ENCODE assay signal across 14 cellular contexts in genomic region chr1:22916469-22916817, GRCh38. TPM values are rescaled to one million over a fixed set of nuclear protein-coding genes. Genes with fewer than 3 reads are reported as not detected.
DNase-seq lines count a peak whose midpoint lies in the region; ATAC-seq, FAIRE-seq and TF ChIP-seq lines count a peak whose summit lies in the region.
"Had no signal": no experiment of that assay in that cellular context is flagged by ENCODE, and none has a peak within 500 bp of the region (broad histone marks: within the 10 kb centered on the region; RNA-seq: fewer than 3 reads in every experiment).

No MANE protein-coding gene starts in this region.

- H2AK5ac ChIP-seq in neuronal stem cell (ENCODE audit: low read depth, low read length) = peak overlapping the region; percentile 14

- H3K27me3 ChIP-seq in bronchial epithelial cell (ENCODE audit: control insufficient read depth, insufficient read depth, low read length) (peaks cover 2% of the 10 kb centered on the region), neuronal stem cell (ENCODE audit: control insufficient read depth in 3 of 3, insufficient read depth in 3 of 3, low read depth in 1 of 3, low read length in 3 of 3) (no peaks in the 10 kb centered on the region)
- H3K27me3 ChIP-seq: right lobe of liver, transverse colon had no signal

- peak; percentile 59 for DNase-seq in DMS79 treated with DMSO at 0.1 percent for 48 hours (lab: John Stamatoyannopoulos, UW)
- DNase-seq in NCI-H2081 (lab: John Stamatoyannopoulos, UW) = peak; percentile 75 to 87
- DNase-seq in bronchial epithelial cell (ENCODE audit: low read depth) = peak; percentile 43
- no peak for DNase-seq in neuronal stem cell (ENCODE audit: low spot score)
- no peak for DNase-seq in activated CD4-positive, alpha-beta T cell treated with anti-CD3 and anti-CD28 coated beads, Interleukin-2, amount 50 U/mL, for 48 hours
- no peak for DNase-seq in activated T-cell treated with anti-CD3 and anti-CD28 coated beads for 4 hours
- DNase-seq: activated naive CD4-positive, alpha-beta T cell treated with Interleukin-2 at 50 U/mL for 16 hours; CD8-positive, alpha-beta T cell; heart left ventricle; transverse colon had no signal

- WGBS in neuronal stem cell (ENCODE audit: extremely low coverage in 2 of 2, insufficient read length in 2 of 2, insufficient replicate concordance in 1 of 2), 2 donors = no CpG with 5 or more reads among the region's 12 CpGs

- peaks cover 0 to 3% of the 10 kb centered on the region in 2 donors for H3K4me1 ChIP-seq in neuronal stem cell (ENCODE audit: control insufficient read depth in 2 of 2, insufficient read depth in 1 of 2, low read depth in 1 of 2, low read length in 2 of 2)
- H3K4me1 ChIP-seq: right lobe of liver, transverse colon had no signal

- H2BK5ac ChIP-seq in neuronal stem cell (ENCODE audit: low read length) = peak overlapping the region; percentile 9

- no peak overlapping the region for H3K9ac ChIP-seq in neuronal stem cell (ENCODE audit: low read depth, low read length, poor library complexity)

- no peak overlapping the region for H3K14ac ChIP-seq in neuronal stem cell (ENCODE audit: low read length)

- no peak for TF ChIP-seq CTCF in bronchial epithelial cell (IDR thresholded peaks at IDR 0.05; ENCODE audit: insufficient read depth, low read length, severe bottlenecking)

- H3K27ac ChIP-seq in neuronal stem cell (replicated peaks; ENCODE audit: low read length) = no peak overlapping the region
- H3K27ac ChIP-seq: heart left ventricle, right lobe of liver, transverse colon had no signal

- no peak overlapping the region for H4K8ac ChIP-seq in neuronal stem cell (ENCODE audit: low read depth, low read length)

- H2BK120ac ChIP-seq in neuronal stem cell (ENCODE audit: low read depth, low read length) = no peak overlapping the region

- no peak overlapping the region for H3K4ac ChIP-seq in neuronal stem cell (ENCODE audit: low read length)

- ATAC-seq in HG03196 (IDR thresholded peaks at IDR 0.05; ENCODE audit: unreplicated experiment) (no peak), SK-N-SH treated with all-trans-retinoic acid at 6 μM for 48 hours (no peak)
- ATAC-seq: CD8-positive, alpha-beta T cell; heart left ventricle; right lobe of liver had no signal

- peak overlapping the region; percentile 39 for H3K18ac ChIP-seq in neuronal stem cell (ENCODE audit: low read length)

- H3K4me2 ChIP-seq in neuronal stem cell (ENCODE audit: insufficient read depth, low read length, poor library complexity, severe bottlenecking) = no peak overlapping the region

- no peaks in the 10 kb centered on the region for H3K9me3 ChIP-seq in neuronal stem cell (replicated peaks in 1 of 2; ENCODE audit: control insufficient read depth in 2 of 2, insufficient read depth in 1 of 2, low read depth in 1 of 2, low read length in 2 of 2)
- H3K9me3 ChIP-seq: heart left ventricle, right lobe of liver, transverse colon had no signal

- H3K23ac ChIP-seq in neuronal stem cell (ENCODE audit: low read depth, low read length, poor library complexity) = no peak overlapping the region

- H3K4me3 ChIP-seq in bronchial epithelial cell (ENCODE audit: low read depth, low read length) (no peak overlapping the region), neuronal stem cell (ENCODE audit: low read length in 2 of 2) (no peak overlapping the region)
- H3K4me3 ChIP-seq: heart left ventricle, right lobe of liver, transverse colon had no signal

- H3K36me3 ChIP-seq in bronchial epithelial cell (ENCODE audit: control insufficient read depth, insufficient read depth, low read length) (peaks cover 2% of the 10 kb centered on the region), neuronal stem cell (replicated peaks in 1 of 2; ENCODE audit: control insufficient read depth in 2 of 2, insufficient read depth in 2 of 2, low read length in 2 of 2) (peaks cover 10 to 22% of the 10 kb centered on the region in 2 donors)
- H3K36me3 ChIP-seq: heart left ventricle, right lobe of liver, transverse colon had no signal

- H2BK15ac ChIP-seq in neuronal stem cell (ENCODE audit: low read length) = no peak overlapping the region

- H3K79me1 ChIP-seq in neuronal stem cell (ENCODE audit: low read depth, low read length) = no peaks in the 10 kb centered on the region

- no peak overlapping the region for H2AFZ ChIP-seq in neuronal stem cell (ENCODE audit: low read length)

- H4K91ac ChIP-seq in neuronal stem cell (ENCODE audit: low read depth, low read length, poor library complexity) = no peak overlapping the region

- FAIRE-seq in bronchial epithelial cell (lab: Jason Lieb, UNC) = no peak

- H2BK12ac ChIP-seq in neuronal stem cell (ENCODE audit: low read length) = no peak overlapping the region

TF ChIP-seq in SK-N-SH treated with all-trans-retinoic acid at 6 μM for 48 hours, 23 proteins besides CTCF, POLR2A, EP300 and RAD21 (continues in another document):
- TF ChIP-seq BACH2 (CRISPR knock-in tag; IDR thresholded peaks at IDR 0.05; ENCODE audit: borderline replicate concordance) = no peak
- no peak for TF ChIP-seq TOX (CRISPR knock-in tag; IDR thresholded peaks at IDR 0.05; ENCODE audit: borderline replicate concordance)
- TF ChIP-seq CSDC2 (CRISPR knock-in tag; IDR thresholded peaks at IDR 0.05) = no peak
- TF ChIP-seq ZC3H10 (CRISPR knock-in tag; IDR thresholded peaks at IDR 0.05) = no peak
- TF ChIP-seq ESRRG (CRISPR knock-in tag; IDR thresholded peaks at IDR 0.05) = no peak
- no peak for TF ChIP-seq ZFP3 (CRISPR knock-in tag; IDR thresholded peaks at IDR 0.05)
- no peak for TF ChIP-seq ARNTL (CRISPR knock-in tag; IDR thresholded peaks at IDR 0.05; ENCODE audit: borderline replicate concordance, low read depth)
- no peak for TF ChIP-seq ZFP30 (CRISPR knock-in tag; IDR thresholded peaks at IDR 0.05)
- no peak for TF ChIP-seq RARB (CRISPR knock-in tag; IDR thresholded peaks at IDR 0.05)
- no peak for TF ChIP-seq OSR1 (CRISPR knock-in tag; IDR thresholded peaks at IDR 0.05)
- no peak for TF ChIP-seq TSHZ2 (CRISPR knock-in tag; IDR thresholded peaks at IDR 0.05)
- TF ChIP-seq ZNF70 (CRISPR knock-in tag; IDR thresholded peaks at IDR 0.05) = no peak
- TF ChIP-seq CREB5 (CRISPR knock-in tag; IDR thresholded peaks at IDR 0.05; ENCODE audit: low read depth) = no peak
- TF ChIP-seq SNAI2 (CRISPR knock-in tag; IDR thresholded peaks at IDR 0.05) = no peak
- TF ChIP-seq PATZ1 (CRISPR knock-in tag; IDR thresholded peaks at IDR 0.05; ENCODE audit: borderline replicate concordance) = no peak
- TF ChIP-seq ZNF8 (CRISPR knock-in tag; IDR thresholded peaks at IDR 0.05) = no peak
- no peak for TF ChIP-seq ISL1 (CRISPR knock-in tag; IDR thresholded peaks at IDR 0.05)

RNA-seq across cellular contexts. Expression of gene LACTBL1, which starts 56.2 kb away (rescaled TPM):
- total RNA-seq in bronchial epithelial cell = not detected in 2 replicates
- polyA plus RNA-seq in neuronal stem cell (2013, experiment 1 of 2) = not detected
- not detected for polyA plus RNA-seq in neuronal stem cell (2013, experiment 2 of 2)
- total RNA-seq: CD8-positive, alpha-beta T cell; heart left ventricle; mucosa of gallbladder; right lobe of liver; transverse colon had no signal
- polyA plus RNA-seq: heart left ventricle had no signal

Comparison
In these comparisons a context has a peak if more than half of its experiments do, and no peak if none do; other contexts are left out.
1. DNase-seq: peak in DMS79 treated with DMSO at 0.1 percent for 48 hours (single experiment), NCI-H2081 (2 of 2) and bronchial epithelial cell (single experiment); none in neuronal stem cell (single experiment), activated CD4-positive, alpha-beta T cell treated with anti-CD3 and anti-CD28 coated beads, Interleukin-2, amount 50 U/mL, for 48 hours (0 of 2) and activated T-cell treated with anti-CD3 and anti-CD28 coated beads for 4 hours (single experiment).